In genomic region chr18:2218101-2218500, GRCh38 we compare ENCODE assay signal across 30 cellular contexts.
"Had no signal": no experiment of that assay in that cellular context is flagged by ENCODE, and none has a peak within 500 bp of the region (broad histone marks: within the 10 kb centered on the region; RNA-seq: fewer than 3 reads in every experiment).

No MANE protein-coding gene starts in this region.

- DNase-seq: dermis blood vessel endothelial cell; effector memory CD4-positive, alpha-beta T cell; erythroblast; foreskin fibroblast; gastrocnemius medialis; heart left ventricle; kidney; left cardiac atrium; left lung; mesenchymal stem cell; mucosa of descending colon; naive B cell; stimulated activated CD4-positive, alpha-beta T cell treated with anti-CD3 and anti-CD28 coated beads, Interleukin-12 subunit alpha, Interleukin-12 subunit beta, amount 100 ng/mL, for 4 hours; stimulated activated CD4-positive, alpha-beta T cell treated with anti-CD3 and anti-CD28 coated beads, Interleukin-1b, Interleukin-23, amount 100 ng/mL, for 48 hours; stimulated activated CD4-positive, alpha-beta T cell treated with anti-CD3 and anti-CD28 coated beads, Interleukin-4, amount 100 ng/mL, for 1 hour; stimulated activated CD8-positive, alpha-beta memory T cell treated with anti-CD3 and anti-CD28 coated beads, Interleukin-4, amount 100 ng/mL, for 48 hours; stimulated activated naive CD4-positive, alpha-beta T cell; stimulated activated naive CD8-positive, alpha-beta T cell treated with anti-CD3 and anti-CD28 coated beads, Interleukin-15, amount 100 ng/mL, for 72 hours; transverse colon; upper lobe of right lung; uterus had no signal

- ATAC-seq: gastrocnemius medialis; heart left ventricle; left cardiac atrium; left lung; mucosa of descending colon; natural killer cell treated with Interleukin-12 subunit alpha and Interleukin-12 subunit beta and Interleukin-15 and Interleukin-18, amount 100 ng/mL, for 72 hours; sciatic nerve; stimulated activated naive CD8-positive, alpha-beta T cell treated with anti-CD3 and anti-CD28 coated beads, Interleukin-15, amount 100 ng/mL, for 72 hours; upper lobe of right lung had no signal

- H3K9me3 ChIP-seq: gastrocnemius medialis, left lung, mucosa of descending colon, prostate gland, right atrium auricular region, suprapubic skin, transverse colon, upper lobe of right lung, uterus had no signal

- H3K4me3 ChIP-seq: coronary artery, gastrocnemius medialis, heart left ventricle, hepatocyte, left lung, mucosa of descending colon, neural progenitor cell, prostate gland, right atrium auricular region, smooth muscle cell, suprapubic skin, transverse colon, upper lobe of right lung, uterus had no signal

- H3K4me1 ChIP-seq: gastrocnemius medialis, heart left ventricle, left lung, neural progenitor cell, prostate gland, right atrium auricular region, suprapubic skin, upper lobe of right lung, uterus had no signal

- H2AFZ ChIP-seq: hepatocyte, neural progenitor cell had no signal

- H3K79me2 ChIP-seq: hepatocyte had no signal

- H3K27me3 ChIP-seq: gastrocnemius medialis, heart left ventricle, hepatocyte, left lung, neural progenitor cell, right atrium auricular region, suprapubic skin, transverse colon, upper lobe of right lung, uterus had no signal

- H3K4me2 ChIP-seq: hepatocyte, neural progenitor cell, smooth muscle cell had no signal

- FAIRE-seq: kidney had no signal

- H3K9ac ChIP-seq: neural progenitor cell had no signal

- H3K27ac ChIP-seq: coronary artery, gastrocnemius medialis, heart left ventricle, hepatocyte, left lung, neural progenitor cell, prostate gland, right atrium auricular region, suprapubic skin, transverse colon, upper lobe of right lung, uterus had no signal

- H3K36me3 ChIP-seq: gastrocnemius medialis, heart left ventricle, left lung, neural progenitor cell, prostate gland, right atrium auricular region, suprapubic skin, transverse colon, upper lobe of right lung, uterus had no signal
